1 cellular context compared by ENCODE assay signal in genomic region chr3:169618894-169619792, GRCh38.
TF ChIP-seq lines count a peak whose summit lies in the region.

No MANE protein-coding gene starts in this region.

TF ChIP-seq in HepG2, 621 proteins besides CTCF, POLR2A, EP300 and RAD21 (continued from another document):
- TF ChIP-seq GRHL1 (CRISPR knock-in tag; conservative IDR thresholded peaks at IDR 0.05) (no peak), HOMEZ (CRISPR knock-in tag; IDR thresholded peaks at IDR 0.05; ENCODE audit: low read depth) (no peak), PCBP1 (IDR thresholded peaks at IDR 0.05; ENCODE audit: borderline replicate concordance, low read depth, low read length) (no peak), PRDM15 (CRISPR knock-in tag; IDR thresholded peaks at IDR 0.05) (no peak), ZNF530 (CRISPR knock-in tag; IDR thresholded peaks at IDR 0.05; ENCODE audit: low read depth) (no peak)
